ENCODE assay signal across 35 cellular contexts in the genomic region with DNA sequence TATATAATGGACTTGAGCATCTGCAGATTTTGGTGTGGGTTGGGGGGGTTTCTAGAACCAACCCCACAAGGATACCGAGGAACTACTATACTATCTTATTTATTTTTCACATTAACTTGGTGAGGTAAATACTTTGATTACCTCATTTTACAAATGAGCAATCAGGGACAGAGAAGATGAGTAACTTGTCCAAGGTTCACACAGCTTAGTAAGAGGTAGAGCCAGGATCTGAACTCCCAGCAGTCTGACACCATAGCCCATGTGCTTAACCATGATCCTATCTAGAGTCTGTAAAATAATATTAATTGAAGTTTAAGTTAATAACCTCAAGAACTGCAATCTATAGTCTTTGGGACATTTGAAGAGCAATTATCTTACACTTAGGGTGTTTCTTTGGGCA.
"Had no signal": no experiment of that assay in that cellular context is flagged by ENCODE, and none has a peak within 500 bp of the region (broad histone marks: within the 10 kb centered on the region; RNA-seq: fewer than 3 reads in every experiment).

No MANE protein-coding gene starts in this region.

- H3K4me3 ChIP-seq: ascending aorta had no signal

- DNase-seq: activated CD4-positive, alpha-beta memory T cell treated with anti-CD3 and anti-CD28 coated beads, Interleukin-2, amount 10 ng/mL, durations not matched to agents 7 days and 5 days; activated CD4-positive, alpha-beta T cell treated with anti-CD3 and anti-CD28 coated beads for 1 hour; activated CD4-positive, alpha-beta T cell treated with anti-CD3 and anti-CD28 coated beads for 36 hours; activated CD4-positive, alpha-beta T cell treated with anti-CD3 and anti-CD28 coated beads for 48 hours; activated CD4-positive, alpha-beta T cell treated with anti-CD3 and anti-CD28 coated beads, Interleukin-2, amount 10 ng/mL, durations not matched to agents 7 days and 5 days; activated CD4-positive, alpha-beta T cell treated with anti-CD3 and anti-CD28 coated beads, Interleukin-2, amount 50 U/mL, for 48 hours; activated CD4-positive, CD25-positive, alpha-beta regulatory T cell; activated CD8-positive, alpha-beta memory T cell treated with anti-CD3 and anti-CD28 coated beads for 24 hours; activated CD8-positive, alpha-beta memory T cell treated with anti-CD3 and anti-CD28 coated beads, Interleukin-2, amount 10 ng/mL, durations not matched to agents 7 days and 5 days; activated CD8-positive, alpha-beta memory T cell treated with anti-CD3 and anti-CD28 coated beads, Interleukin-2, amount 50 U/mL, for 48 hours; activated CD8-positive, alpha-beta T cell treated with anti-CD3 and anti-CD28 coated beads, Interleukin-2, amount 10 ng/mL, durations not matched to agents 7 days and 5 days; activated effector memory CD4-positive, alpha-beta T cell treated with Interleukin-2 at 50 U/mL for 16 hours; activated gamma-delta T cell; activated naive CD4-positive, alpha-beta T cell treated with anti-CD3 and anti-CD28 coated beads, Interleukin-2, amount 10 ng/mL, durations not matched to agents 7 days and 5 days; activated naive CD4-positive, alpha-beta T cell treated with Interleukin-2 at 50 U/mL for 16 hours; activated naive CD8-positive, alpha-beta T cell treated with anti-CD3 and anti-CD28 coated beads, Interleukin-2, amount 10 ng/mL, durations not matched to agents 7 days and 5 days; activated naive CD8-positive, alpha-beta T cell treated with anti-CD3 and anti-CD28 coated beads, Interleukin-2, amount 50 U/mL, for 24 hours; activated T-cell treated with anti-CD3 and anti-CD28 coated beads, Interleukin-2, amount 50 U/mL, for 24 hours; activated T-cell treated with anti-CD3 and anti-CD28 coated beads, Interleukin-2, amount 50 U/mL, for 48 hours; amygdala; anterior cingulate cortex; central memory CD4-positive, alpha-beta T cell; T-helper 2 cell; T-helper 9 cell; WERI-Rb-1 had no signal

- ATAC-seq: activated CD4-positive, alpha-beta T cell treated with anti-CD3 and anti-CD28 coated beads for 36 hours; activated CD4-positive, CD25-positive, alpha-beta regulatory T cell treated with anti-CD3 and anti-CD28 coated beads, Interleukin-2, amount 50 U/mL, for 24 hours; activated CD8-positive, alpha-beta memory T cell treated with anti-CD3 and anti-CD28 coated beads, Interleukin-2, amount 10 ng/mL, durations not matched to agents 7 days and 5 days; activated CD8-positive, alpha-beta T cell treated with anti-CD3 and anti-CD28 coated beads, Interleukin-2, amount 10 ng/mL, durations not matched to agents 7 days and 5 days; activated naive CD8-positive, alpha-beta T cell treated with anti-CD3 and anti-CD28 coated beads, Interleukin-2, amount 50 U/mL, for 24 hours; WTC11 had no signal

- H3K9me3 ChIP-seq: ascending aorta had no signal

- H3K27ac ChIP-seq: ascending aorta, WERI-Rb-1 had no signal

- H3K27me3 ChIP-seq: ascending aorta had no signal

- H3K4me1 Mint-ChIP-seq: brain had no signal

- FAIRE-seq: TTC549 had no signal

- H3K27ac Mint-ChIP-seq: activated CD4-positive, alpha-beta memory T cell treated with anti-CD3 and anti-CD28 coated beads, Interleukin-2, amount 10 ng/mL, durations not matched to agents 7 days and 5 days; activated CD4-positive, alpha-beta T cell treated with anti-CD3 and anti-CD28 coated beads for 36 hours; activated CD4-positive, alpha-beta T cell treated with anti-CD3 and anti-CD28 coated beads, Interleukin-2, amount 10 ng/mL, durations not matched to agents 7 days and 5 days; activated CD8-positive, alpha-beta memory T cell treated with anti-CD3 and anti-CD28 coated beads, Interleukin-2, amount 10 ng/mL, durations not matched to agents 7 days and 5 days; activated CD8-positive, alpha-beta T cell treated with anti-CD3 and anti-CD28 coated beads, Interleukin-2, amount 10 ng/mL, durations not matched to agents 7 days and 5 days; activated naive CD4-positive, alpha-beta T cell treated with anti-CD3 and anti-CD28 coated beads, Interleukin-2, amount 10 ng/mL, durations not matched to agents 7 days and 5 days; activated naive CD4-positive, alpha-beta T cell treated with anti-CD3 and anti-CD28 coated beads, Interleukin-2, amount 50 U/mL, for 24 hours; activated naive CD8-positive, alpha-beta T cell; activated naive CD8-positive, alpha-beta T cell treated with anti-CD3 and anti-CD28 coated beads, Interleukin-2, amount 10 ng/mL, durations not matched to agents 7 days and 5 days; activated naive CD8-positive, alpha-beta T cell treated with anti-CD3 and anti-CD28 coated beads, Interleukin-2, amount 50 U/mL, for 24 hours; activated T-cell treated with anti-CD3 and anti-CD28 coated beads, Interleukin-2, amount 50 U/mL, for 24 hours; activated T-helper 2 cell treated with anti-CD3 and anti-CD28 coated beads, Interferon-gamma antibody, Interleukin-2, Interleukin-4, amounts not matched to agents 10 μg/mL and 5 μg/mL and 100 μg/mL, durations not matched to agents 14 hours and 24 hours and 36 hours; brain; T-helper 1 cell treated with Interleukin-12 subunit alpha and Interleukin-12 subunit beta and Interleukin-4 antibody, amounts not matched to agents 30 μg/mL and 1 μg/mL, for 36 hours; T-helper 2 cell treated with Interferon-gamma antibody and Interleukin-4, amounts not matched to agents 5 μg/mL and 100 μg/mL, for 36 hours; WTC11 had no signal

- H3K4me3 Mint-ChIP-seq: activated CD4-positive, alpha-beta memory T cell treated with anti-CD3 and anti-CD28 coated beads, Interleukin-2, amount 10 ng/mL, durations not matched to agents 7 days and 5 days; activated CD4-positive, alpha-beta T cell treated with anti-CD3 and anti-CD28 coated beads for 36 hours; activated CD4-positive, alpha-beta T cell treated with anti-CD3 and anti-CD28 coated beads, Interleukin-2, amount 10 ng/mL, durations not matched to agents 7 days and 5 days; activated CD8-positive, alpha-beta memory T cell treated with anti-CD3 and anti-CD28 coated beads, Interleukin-2, amount 10 ng/mL, durations not matched to agents 7 days and 5 days; activated CD8-positive, alpha-beta T cell treated with anti-CD3 and anti-CD28 coated beads, Interleukin-2, amount 10 ng/mL, durations not matched to agents 7 days and 5 days; activated naive CD4-positive, alpha-beta T cell treated with anti-CD3 and anti-CD28 coated beads, Interleukin-2, amount 10 ng/mL, durations not matched to agents 7 days and 5 days; activated naive CD4-positive, alpha-beta T cell treated with anti-CD3 and anti-CD28 coated beads, Interleukin-2, amount 50 U/mL, for 24 hours; activated naive CD8-positive, alpha-beta T cell; activated naive CD8-positive, alpha-beta T cell treated with anti-CD3 and anti-CD28 coated beads, Interleukin-2, amount 10 ng/mL, durations not matched to agents 7 days and 5 days; activated naive CD8-positive, alpha-beta T cell treated with anti-CD3 and anti-CD28 coated beads, Interleukin-2, amount 50 U/mL, for 24 hours; activated T-cell treated with anti-CD3 and anti-CD28 coated beads, Interleukin-2, amount 50 U/mL, for 24 hours; brain; T-helper 1 cell treated with Interleukin-12 subunit alpha and Interleukin-12 subunit beta and Interleukin-4 antibody, amounts not matched to agents 30 μg/mL and 1 μg/mL, for 36 hours; T-helper 2 cell treated with Interferon-gamma antibody and Interleukin-4, amounts not matched to agents 5 μg/mL and 100 μg/mL, for 36 hours; WTC11 had no signal

- H3K27me3 Mint-ChIP-seq: activated CD4-positive, alpha-beta memory T cell treated with anti-CD3 and anti-CD28 coated beads, Interleukin-2, amount 10 ng/mL, durations not matched to agents 7 days and 5 days; activated CD4-positive, alpha-beta T cell treated with anti-CD3 and anti-CD28 coated beads for 36 hours; activated CD4-positive, alpha-beta T cell treated with anti-CD3 and anti-CD28 coated beads, Interleukin-2, amount 10 ng/mL, durations not matched to agents 7 days and 5 days; activated CD8-positive, alpha-beta memory T cell treated with anti-CD3 and anti-CD28 coated beads, Interleukin-2, amount 10 ng/mL, durations not matched to agents 7 days and 5 days; activated naive CD4-positive, alpha-beta T cell treated with anti-CD3 and anti-CD28 coated beads, Interleukin-2, amount 10 ng/mL, durations not matched to agents 7 days and 5 days; activated naive CD4-positive, alpha-beta T cell treated with anti-CD3 and anti-CD28 coated beads, Interleukin-2, amount 50 U/mL, for 24 hours; activated naive CD8-positive, alpha-beta T cell; activated naive CD8-positive, alpha-beta T cell treated with anti-CD3 and anti-CD28 coated beads, Interleukin-2, amount 10 ng/mL, durations not matched to agents 7 days and 5 days; activated naive CD8-positive, alpha-beta T cell treated with anti-CD3 and anti-CD28 coated beads, Interleukin-2, amount 50 U/mL, for 24 hours; activated T-cell treated with anti-CD3 and anti-CD28 coated beads, Interleukin-2, amount 50 U/mL, for 24 hours; brain had no signal

- H3K9me3 Mint-ChIP-seq: activated CD4-positive, alpha-beta memory T cell treated with anti-CD3 and anti-CD28 coated beads, Interleukin-2, amount 10 ng/mL, durations not matched to agents 7 days and 5 days; activated CD4-positive, alpha-beta T cell treated with anti-CD3 and anti-CD28 coated beads, Interleukin-2, amount 10 ng/mL, durations not matched to agents 7 days and 5 days; activated naive CD4-positive, alpha-beta T cell treated with anti-CD3 and anti-CD28 coated beads, Interleukin-2, amount 10 ng/mL, durations not matched to agents 7 days and 5 days; activated naive CD4-positive, alpha-beta T cell treated with anti-CD3 and anti-CD28 coated beads, Interleukin-2, amount 50 U/mL, for 24 hours; activated naive CD8-positive, alpha-beta T cell treated with anti-CD3 and anti-CD28 coated beads, Interleukin-2, amount 10 ng/mL, durations not matched to agents 7 days and 5 days; activated naive CD8-positive, alpha-beta T cell treated with anti-CD3 and anti-CD28 coated beads, Interleukin-2, amount 50 U/mL, for 24 hours; activated T-cell treated with anti-CD3 and anti-CD28 coated beads, Interleukin-2, amount 50 U/mL, for 24 hours; activated T-helper 2 cell treated with anti-CD3 and anti-CD28 coated beads, Interferon-gamma antibody, Interleukin-2, Interleukin-4, amounts not matched to agents 10 μg/mL and 5 μg/mL and 100 μg/mL, durations not matched to agents 14 hours and 24 hours and 36 hours; brain; T-helper 1 cell treated with Interleukin-12 subunit alpha and Interleukin-12 subunit beta and Interleukin-4 antibody, amounts not matched to agents 30 μg/mL and 1 μg/mL, for 36 hours; T-helper 2 cell treated with Interferon-gamma antibody and Interleukin-4, amounts not matched to agents 5 μg/mL and 100 μg/mL, for 36 hours; WTC11 had no signal
